1 cellular context compared by ENCODE assay signal in the genomic region with DNA sequence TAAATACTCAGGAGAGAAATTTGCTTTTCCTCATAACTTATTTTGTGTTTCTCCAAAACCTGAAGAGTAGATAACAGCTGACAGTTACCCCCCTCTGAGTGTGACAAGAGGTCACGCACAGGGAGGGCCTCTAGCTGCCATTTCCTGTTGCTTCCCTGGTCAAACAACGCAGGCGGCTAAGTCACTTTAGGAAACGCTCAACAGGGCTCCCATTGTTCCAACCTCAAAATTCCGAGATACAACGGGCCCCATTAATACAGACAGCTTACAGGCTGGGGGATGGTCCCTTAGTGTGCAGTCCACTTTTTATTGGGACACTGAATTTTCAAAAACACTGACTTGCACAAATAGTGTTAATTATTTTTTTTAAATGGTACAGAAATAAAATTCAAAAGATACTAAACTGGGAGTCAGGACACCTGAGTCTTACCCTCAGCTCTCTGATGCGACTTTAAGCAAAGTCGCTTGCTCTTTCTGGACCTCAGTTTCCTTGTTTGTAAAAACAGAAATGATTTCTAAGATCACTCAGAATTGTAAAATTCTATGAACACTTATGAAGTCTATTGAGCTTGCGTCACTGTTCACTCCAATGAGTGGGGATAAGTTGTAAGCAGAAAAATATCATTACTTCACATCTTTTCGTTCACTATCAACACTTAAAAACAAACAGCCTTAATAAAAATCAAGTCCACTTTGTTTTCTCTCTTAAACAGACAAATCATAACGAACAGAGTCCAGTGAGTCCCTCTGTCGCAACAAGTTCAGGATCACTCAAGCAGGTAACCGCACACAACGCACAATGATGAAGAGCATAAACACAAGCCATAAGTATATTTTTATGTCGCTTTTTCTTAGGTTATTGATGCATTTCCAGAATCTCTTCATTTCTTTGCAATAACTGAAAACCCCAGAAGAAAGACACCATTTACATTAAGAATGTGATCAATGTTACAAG.
TF ChIP-seq lines count a peak whose summit lies in the region.

No MANE protein-coding gene starts in this region.

TF ChIP-seq in HepG2, 621 proteins besides CTCF, POLR2A, EP300 and RAD21 (continued from another document and continues in another):
- TF ChIP-seq, protein P1, sequence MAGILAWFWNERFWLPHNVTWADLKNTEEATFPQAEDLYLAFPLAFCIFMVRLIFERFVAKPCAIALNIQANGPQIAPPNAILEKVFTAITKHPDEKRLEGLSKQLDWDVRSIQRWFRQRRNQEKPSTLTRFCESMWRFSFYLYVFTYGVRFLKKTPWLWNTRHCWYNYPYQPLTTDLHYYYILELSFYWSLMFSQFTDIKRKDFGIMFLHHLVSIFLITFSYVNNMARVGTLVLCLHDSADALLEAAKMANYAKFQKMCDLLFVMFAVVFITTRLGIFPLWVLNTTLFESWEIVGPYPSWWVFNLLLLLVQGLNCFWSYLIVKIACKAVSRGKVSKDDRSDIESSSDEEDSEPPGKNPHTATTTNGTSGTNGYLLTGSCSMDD (CRISPR knock-in tag; IDR thresholded peaks at IDR 0.05): no peak
- TF ChIP-seq ZNF136 (CRISPR knock-in tag; IDR thresholded peaks at IDR 0.05; ENCODE audit: low read depth) (no peak), ZNF446 (CRISPR knock-in tag; IDR thresholded peaks at IDR 0.05) (no peak), ZNF510 (CRISPR knock-in tag; IDR thresholded peaks at IDR 0.05; ENCODE audit: low read depth) (no peak), SMARCE1 (IDR thresholded peaks at IDR 0.05; ENCODE audit: borderline replicate concordance) (no peak), ZNF724P (CRISPR knock-in tag; IDR thresholded peaks at IDR 0.05; ENCODE audit: borderline replicate concordance) (no peak), ZNF235 (CRISPR knock-in tag; IDR thresholded peaks at IDR 0.05; ENCODE audit: borderline replicate concordance) (no peak), GFI1 (CRISPR knock-in tag; IDR thresholded peaks at IDR 0.05; ENCODE audit: borderline replicate concordance) (no peak; the same call in 1 of the 2 replicates), MED1 (CRISPR knock-in tag; IDR thresholded peaks at IDR 0.05) (peak; percentile 95), ZKSCAN8 (CRISPR knock-in tag; IDR thresholded peaks at IDR 0.05; ENCODE audit: borderline replicate concordance) (peak; percentile 73), HCFC1 (IDR thresholded peaks at IDR 0.05; ENCODE audit: low read depth, low read length) (no peak), ZNF781 (CRISPR knock-in tag; IDR thresholded peaks at IDR 0.05; ENCODE audit: borderline replicate concordance, not compliant biosample characterization) (no peak), FOSL1 (CRISPR knock-in tag; IDR thresholded peaks at IDR 0.05; ENCODE audit: borderline replicate concordance) (no peak), ZFP36 (IDR thresholded peaks at IDR 0.05; ENCODE audit: borderline replicate concordance, low read depth, low read length, partially characterized antibody) (no peak), NFATC3 (CRISPR knock-in tag; IDR thresholded peaks at IDR 0.05) (no peak), ISL2 (CRISPR knock-in tag; IDR thresholded peaks at IDR 0.05) (peak; percentile 92), PAF1 (CRISPR knock-in tag; IDR thresholded peaks at IDR 0.05) (no peak), FOXK1 (CRISPR knock-in tag; IDR thresholded peaks at IDR 0.05; ENCODE audit: borderline replicate concordance, low read depth) (peak; percentile 78; the same call in 1 of the 2 replicates), ZNF44 (CRISPR knock-in tag; IDR thresholded peaks at IDR 0.05) (no peak), ZNF564 (CRISPR knock-in tag; IDR thresholded peaks at IDR 0.05) (no peak), HNRNPUL1 (IDR thresholded peaks at IDR 0.05; ENCODE audit: low read depth, low read length) (no peak), EED (CRISPR knock-in tag; IDR thresholded peaks at IDR 0.05) (no peak)
- TF ChIP-seq, protein P2, sequence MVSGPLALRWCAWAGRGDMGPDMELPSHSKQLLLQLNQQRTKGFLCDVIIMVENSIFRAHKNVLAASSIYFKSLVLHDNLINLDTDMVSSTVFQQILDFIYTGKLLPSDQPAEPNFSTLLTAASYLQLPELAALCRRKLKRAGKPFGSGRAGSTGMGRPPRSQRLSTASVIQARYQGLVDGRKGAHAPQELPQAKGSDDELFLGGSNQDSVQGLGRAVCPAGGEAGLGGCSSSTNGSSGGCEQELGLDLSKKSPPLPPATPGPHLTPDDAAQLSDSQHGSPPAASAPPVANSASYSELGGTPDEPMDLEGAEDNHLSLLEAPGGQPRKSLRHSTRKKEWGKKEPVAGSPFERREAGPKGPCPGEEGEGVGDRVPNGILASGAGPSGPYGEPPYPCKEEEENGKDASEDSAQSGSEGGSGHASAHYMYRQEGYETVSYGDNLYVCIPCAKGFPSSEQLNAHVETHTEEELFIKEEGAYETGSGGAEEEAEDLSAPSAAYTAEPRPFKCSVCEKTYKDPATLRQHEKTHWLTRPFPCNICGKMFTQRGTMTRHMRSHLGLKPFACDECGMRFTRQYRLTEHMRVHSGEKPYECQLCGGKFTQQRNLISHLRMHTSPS (CRISPR knock-in tag; IDR thresholded peaks at IDR 0.05; ENCODE audit: low read depth): no peak
- TF ChIP-seq, protein P3, sequence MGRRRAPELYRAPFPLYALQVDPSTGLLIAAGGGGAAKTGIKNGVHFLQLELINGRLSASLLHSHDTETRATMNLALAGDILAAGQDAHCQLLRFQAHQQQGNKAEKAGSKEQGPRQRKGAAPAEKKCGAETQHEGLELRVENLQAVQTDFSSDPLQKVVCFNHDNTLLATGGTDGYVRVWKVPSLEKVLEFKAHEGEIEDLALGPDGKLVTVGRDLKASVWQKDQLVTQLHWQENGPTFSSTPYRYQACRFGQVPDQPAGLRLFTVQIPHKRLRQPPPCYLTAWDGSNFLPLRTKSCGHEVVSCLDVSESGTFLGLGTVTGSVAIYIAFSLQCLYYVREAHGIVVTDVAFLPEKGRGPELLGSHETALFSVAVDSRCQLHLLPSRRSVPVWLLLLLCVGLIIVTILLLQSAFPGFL (CRISPR knock-in tag; IDR thresholded peaks at IDR 0.05): no peak
- TF ChIP-seq, protein P4, sequence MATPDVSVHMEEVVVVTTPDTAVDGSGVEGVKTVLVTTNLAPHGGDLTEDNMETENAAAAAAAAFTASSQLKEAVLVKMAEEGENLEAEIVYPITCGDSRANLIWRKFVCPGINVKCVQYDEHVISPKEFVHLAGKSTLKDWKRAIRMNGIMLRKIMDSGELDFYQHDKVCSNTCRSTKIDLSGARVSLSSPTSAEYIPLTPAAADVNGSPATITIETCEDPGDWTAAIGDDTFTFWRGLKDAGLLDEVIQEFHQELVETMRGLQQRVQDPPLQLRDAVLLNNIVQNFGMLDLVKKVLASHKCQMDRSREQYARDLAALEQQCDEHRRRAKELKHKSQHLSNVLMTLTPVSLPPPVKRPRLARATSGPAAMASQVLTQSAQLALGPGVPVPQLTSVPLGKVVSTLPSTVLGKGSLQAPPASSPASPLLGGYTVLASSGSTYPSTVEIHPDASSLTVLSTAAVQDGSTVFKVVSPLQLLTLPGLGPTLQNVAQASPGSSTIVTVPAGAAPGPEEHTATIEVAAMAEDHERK (CRISPR knock-in tag; IDR thresholded peaks at IDR 0.05; ENCODE audit: low read depth): no peak
- TF ChIP-seq, protein P5, sequence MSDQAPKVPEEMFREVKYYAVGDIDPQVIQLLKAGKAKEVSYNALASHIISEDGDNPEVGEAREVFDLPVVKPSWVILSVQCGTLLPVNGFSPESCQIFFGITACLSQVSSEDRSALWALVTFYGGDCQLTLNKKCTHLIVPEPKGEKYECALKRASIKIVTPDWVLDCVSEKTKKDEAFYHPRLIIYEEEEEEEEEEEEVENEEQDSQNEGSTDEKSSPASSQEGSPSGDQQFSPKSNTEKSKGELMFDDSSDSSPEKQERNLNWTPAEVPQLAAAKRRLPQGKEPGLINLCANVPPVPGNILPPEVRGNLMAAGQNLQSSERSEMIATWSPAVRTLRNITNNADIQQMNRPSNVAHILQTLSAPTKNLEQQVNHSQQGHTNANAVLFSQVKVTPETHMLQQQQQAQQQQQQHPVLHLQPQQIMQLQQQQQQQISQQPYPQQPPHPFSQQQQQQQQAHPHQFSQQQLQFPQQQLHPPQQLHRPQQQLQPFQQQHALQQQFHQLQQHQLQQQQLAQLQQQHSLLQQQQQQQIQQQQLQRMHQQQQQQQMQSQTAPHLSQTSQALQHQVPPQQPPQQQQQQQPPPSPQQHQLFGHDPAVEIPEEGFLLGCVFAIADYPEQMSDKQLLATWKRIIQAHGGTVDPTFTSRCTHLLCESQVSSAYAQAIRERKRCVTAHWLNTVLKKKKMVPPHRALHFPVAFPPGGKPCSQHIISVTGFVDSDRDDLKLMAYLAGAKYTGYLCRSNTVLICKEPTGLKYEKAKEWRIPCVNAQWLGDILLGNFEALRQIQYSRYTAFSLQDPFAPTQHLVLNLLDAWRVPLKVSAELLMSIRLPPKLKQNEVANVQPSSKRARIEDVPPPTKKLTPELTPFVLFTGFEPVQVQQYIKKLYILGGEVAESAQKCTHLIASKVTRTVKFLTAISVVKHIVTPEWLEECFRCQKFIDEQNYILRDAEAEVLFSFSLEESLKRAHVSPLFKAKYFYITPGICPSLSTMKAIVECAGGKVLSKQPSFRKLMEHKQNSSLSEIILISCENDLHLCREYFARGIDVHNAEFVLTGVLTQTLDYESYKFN (CRISPR knock-in tag; conservative IDR thresholded peaks at IDR 0.05): peak; percentile 97
- TF ChIP-seq, protein P6, sequence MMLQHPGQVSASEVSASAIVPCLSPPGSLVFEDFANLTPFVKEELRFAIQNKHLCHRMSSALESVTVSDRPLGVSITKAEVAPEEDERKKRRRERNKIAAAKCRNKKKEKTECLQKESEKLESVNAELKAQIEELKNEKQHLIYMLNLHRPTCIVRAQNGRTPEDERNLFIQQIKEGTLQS (CRISPR knock-in tag; IDR thresholded peaks at IDR 0.05): no peak
- TF ChIP-seq, protein P7, sequence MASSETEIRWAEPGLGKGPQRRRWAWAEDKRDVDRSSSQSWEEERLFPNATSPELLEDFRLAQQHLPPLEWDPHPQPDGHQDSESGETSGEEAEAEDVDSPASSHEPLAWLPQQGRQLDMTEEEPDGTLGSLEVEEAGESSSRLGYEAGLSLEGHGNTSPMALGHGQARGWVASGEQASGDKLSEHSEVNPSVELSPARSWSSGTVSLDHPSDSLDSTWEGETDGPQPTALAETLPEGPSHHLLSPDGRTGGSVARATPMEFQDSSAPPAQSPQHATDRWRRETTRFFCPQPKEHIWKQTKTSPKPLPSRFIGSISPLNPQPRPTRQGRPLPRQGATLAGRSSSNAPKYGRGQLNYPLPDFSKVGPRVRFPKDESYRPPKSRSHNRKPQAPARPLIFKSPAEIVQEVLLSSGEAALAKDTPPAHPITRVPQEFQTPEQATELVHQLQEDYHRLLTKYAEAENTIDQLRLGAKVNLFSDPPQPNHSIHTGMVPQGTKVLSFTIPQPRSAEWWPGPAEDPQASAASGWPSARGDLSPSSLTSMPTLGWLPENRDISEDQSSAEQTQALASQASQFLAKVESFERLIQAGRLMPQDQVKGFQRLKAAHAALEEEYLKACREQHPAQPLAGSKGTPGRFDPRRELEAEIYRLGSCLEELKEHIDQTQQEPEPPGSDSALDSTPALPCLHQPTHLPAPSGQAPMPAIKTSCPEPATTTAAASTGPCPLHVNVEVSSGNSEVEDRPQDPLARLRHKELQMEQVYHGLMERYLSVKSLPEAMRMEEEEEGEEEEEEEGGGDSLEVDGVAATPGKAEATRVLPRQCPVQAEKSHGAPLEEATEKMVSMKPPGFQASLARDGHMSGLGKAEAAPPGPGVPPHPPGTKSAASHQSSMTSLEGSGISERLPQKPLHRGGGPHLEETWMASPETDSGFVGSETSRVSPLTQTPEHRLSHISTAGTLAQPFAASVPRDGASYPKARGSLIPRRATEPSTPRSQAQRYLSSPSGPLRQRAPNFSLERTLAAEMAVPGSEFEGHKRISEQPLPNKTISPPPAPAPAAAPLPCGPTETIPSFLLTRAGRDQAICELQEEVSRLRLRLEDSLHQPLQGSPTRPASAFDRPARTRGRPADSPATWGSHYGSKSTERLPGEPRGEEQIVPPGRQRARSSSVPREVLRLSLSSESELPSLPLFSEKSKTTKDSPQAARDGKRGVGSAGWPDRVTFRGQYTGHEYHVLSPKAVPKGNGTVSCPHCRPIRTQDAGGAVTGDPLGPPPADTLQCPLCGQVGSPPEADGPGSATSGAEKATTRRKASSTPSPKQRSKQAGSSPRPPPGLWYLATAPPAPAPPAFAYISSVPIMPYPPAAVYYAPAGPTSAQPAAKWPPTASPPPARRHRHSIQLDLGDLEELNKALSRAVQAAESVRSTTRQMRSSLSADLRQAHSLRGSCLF (CRISPR knock-in tag; IDR thresholded peaks at IDR 0.05; ENCODE audit: borderline replicate concordance): no peak
- TF ChIP-seq, protein P8, sequence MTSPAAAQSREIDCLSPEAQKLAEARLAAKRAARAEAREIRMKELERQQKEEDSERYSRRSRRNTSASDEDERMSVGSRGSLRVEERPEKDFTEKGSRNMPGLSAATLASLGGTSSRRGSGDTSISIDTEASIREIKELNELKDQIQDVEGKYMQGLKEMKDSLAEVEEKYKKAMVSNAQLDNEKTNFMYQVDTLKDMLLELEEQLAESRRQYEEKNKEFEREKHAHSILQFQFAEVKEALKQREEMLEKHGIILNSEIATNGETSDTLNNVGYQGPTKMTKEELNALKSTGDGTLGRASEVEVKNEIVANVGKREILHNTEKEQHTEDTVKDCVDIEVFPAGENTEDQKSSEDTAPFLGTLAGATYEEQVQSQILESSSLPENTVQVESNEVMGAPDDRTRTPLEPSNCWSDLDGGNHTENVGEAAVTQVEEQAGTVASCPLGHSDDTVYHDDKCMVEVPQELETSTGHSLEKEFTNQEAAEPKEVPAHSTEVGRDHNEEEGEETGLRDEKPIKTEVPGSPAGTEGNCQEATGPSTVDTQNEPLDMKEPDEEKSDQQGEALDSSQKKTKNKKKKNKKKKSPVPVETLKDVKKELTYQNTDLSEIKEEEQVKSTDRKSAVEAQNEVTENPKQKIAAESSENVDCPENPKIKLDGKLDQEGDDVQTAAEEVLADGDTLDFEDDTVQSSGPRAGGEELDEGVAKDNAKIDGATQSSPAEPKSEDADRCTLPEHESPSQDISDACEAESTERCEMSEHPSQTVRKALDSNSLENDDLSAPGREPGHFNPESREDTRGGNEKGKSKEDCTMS (CRISPR knock-in tag; conservative IDR thresholded peaks at IDR 0.05): no peak
- TF ChIP-seq, protein P9, sequence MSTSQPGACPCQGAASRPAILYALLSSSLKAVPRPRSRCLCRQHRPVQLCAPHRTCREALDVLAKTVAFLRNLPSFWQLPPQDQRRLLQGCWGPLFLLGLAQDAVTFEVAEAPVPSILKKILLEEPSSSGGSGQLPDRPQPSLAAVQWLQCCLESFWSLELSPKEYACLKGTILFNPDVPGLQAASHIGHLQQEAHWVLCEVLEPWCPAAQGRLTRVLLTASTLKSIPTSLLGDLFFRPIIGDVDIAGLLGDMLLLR (CRISPR knock-in tag; IDR thresholded peaks at IDR 0.05): no peak
- TF ChIP-seq, protein P10, sequence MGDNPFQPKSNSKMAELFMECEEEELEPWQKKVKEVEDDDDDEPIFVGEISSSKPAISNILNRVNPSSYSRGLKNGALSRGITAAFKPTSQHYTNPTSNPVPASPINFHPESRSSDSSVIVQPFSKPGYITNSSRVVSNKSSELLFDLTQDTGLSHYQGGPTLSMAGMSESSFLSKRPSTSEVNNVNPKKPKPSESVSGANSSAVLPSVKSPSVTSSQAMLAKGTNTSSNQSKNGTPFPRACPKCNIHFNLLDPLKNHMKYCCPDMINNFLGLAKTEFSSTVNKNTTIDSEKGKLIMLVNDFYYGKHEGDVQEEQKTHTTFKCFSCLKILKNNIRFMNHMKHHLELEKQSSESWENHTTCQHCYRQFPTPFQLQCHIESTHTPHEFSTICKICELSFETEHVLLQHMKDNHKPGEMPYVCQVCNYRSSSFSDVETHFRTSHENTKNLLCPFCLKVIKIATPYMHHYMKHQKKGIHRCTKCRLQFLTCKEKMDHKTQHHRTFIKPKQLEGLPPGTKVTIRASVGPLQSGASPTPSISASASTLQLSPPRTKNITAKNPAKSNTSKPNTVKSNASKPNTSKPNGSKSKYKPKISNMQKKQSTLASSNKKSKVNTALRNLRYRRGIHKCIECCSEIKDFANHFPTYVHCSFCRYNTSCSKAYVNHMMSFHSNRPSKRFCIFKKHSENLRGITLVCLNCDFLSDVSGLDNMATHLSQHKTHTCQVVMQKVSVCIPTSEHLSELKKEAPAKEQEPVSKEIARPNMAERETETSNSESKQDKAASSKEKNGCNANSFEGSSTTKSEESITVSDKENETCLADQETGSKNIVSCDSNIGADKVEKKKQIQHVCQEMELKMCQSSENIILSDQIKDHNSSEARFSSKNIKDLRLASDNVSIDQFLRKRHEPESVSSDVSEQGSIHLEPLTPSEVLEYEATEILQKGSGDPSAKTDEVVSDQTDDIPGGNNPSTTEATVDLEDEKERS (CRISPR knock-in tag; IDR thresholded peaks at IDR 0.05): no peak
